19 cellular contexts compared by ENCODE assay signal in the genomic region with DNA sequence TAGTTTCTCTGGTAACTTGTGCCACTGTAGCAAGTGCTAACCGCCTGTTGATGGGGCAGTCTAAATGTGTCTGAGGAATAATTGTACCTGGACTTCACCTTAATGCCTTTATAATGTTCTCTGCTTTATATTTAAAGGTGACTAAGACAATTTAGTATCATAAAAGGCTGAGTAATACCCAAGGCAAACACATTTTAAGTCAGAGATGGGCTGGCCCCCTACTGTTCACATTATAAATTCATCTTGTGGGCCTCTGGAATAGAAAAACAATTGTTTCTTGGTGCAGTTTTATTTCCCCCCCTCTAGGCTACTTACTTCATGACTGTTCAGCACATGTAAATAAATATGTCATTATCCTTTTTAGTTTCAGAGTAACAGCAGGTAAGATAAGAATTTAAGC.
DNase-seq lines count a peak whose midpoint lies in the region; ATAC-seq and TF ChIP-seq lines count a peak whose summit lies in the region.
"Had no signal": no experiment of that assay in that cellular context is flagged by ENCODE, and none has a peak within 500 bp of the region (broad histone marks: within the 10 kb centered on the region; RNA-seq: fewer than 3 reads in every experiment).

No MANE protein-coding gene starts in this region.

- no peak overlapping the region for H3K27ac ChIP-seq in AG04450 (ENCODE audit: low read depth, low read length)
- no peak overlapping the region for H3K27ac ChIP-seq in prostate gland
- H3K27ac ChIP-seq: gastroesophageal sphincter, pancreas, suprapubic skin had no signal

- no peak for DNase-seq in AG04450 (ENCODE audit: low read depth, low spot score)
- peak; percentile 57 for DNase-seq in HT1080 (ENCODE audit: low read depth)
- peak; percentile 33 for DNase-seq in RKO (ENCODE audit: low spot score)
- DNase-seq in foreskin fibroblast, result peak in 1 of 2 donors; percentile 3
- DNase-seq in activated CD4-positive, alpha-beta T cell treated with anti-CD3 and anti-CD28 coated beads for 1 hour, result no peak
- no peak for DNase-seq in prostate gland (ENCODE audit: low spot score)
- DNase-seq in cortex of kidney (lab: John Stamatoyannopoulos, UW), result no peak
- DNase-seq: activated CD4-positive, CD25-positive, alpha-beta regulatory T cell; activated naive CD4-positive, alpha-beta T cell; AML-193; DMS79 treated with DMSO at 0.1 percent for 48 hours; immature natural killer cell; NCI-H446; pancreas; stimulated activated CD4-positive, alpha-beta T cell treated with anti-CD3 and anti-CD28 coated beads, Interleukin-15, amount 100 ng/mL, for 24 hours; T-cell had no signal

- TF ChIP-seq POLR2A in prostate gland (IDR thresholded peaks at IDR 0.05), result no peak

- no peaks in the 10 kb centered on the region for H3K27me3 ChIP-seq in AG04450 (ENCODE audit: control insufficient read depth, insufficient read depth, low read length)
- no peaks in the 10 kb centered on the region for H3K27me3 ChIP-seq in prostate gland (replicated peaks; ENCODE audit: insufficient read depth)
- H3K27me3 ChIP-seq: pancreas, suprapubic skin had no signal

- intact Hi-C loops in prostate gland (cut with DNase I), result no loop called here

- POLR2A ChIA-PET in AG04450 (lab: Yijun Ruan, JAX), result no interaction called here

- H3K4me3 ChIP-seq in AG04450 (ENCODE audit: low read depth, low read length) (no peak overlapping the region), foreskin fibroblast (ENCODE audit: low read depth in 1 of 2, low read length in 2 of 2) (no peak overlapping the region), prostate gland (no peak overlapping the region)
- H3K4me3 ChIP-seq: gastroesophageal sphincter, pancreas, suprapubic skin had no signal

- H3K36me3 ChIP-seq in prostate gland, result no peaks in the 10 kb centered on the region
- H3K36me3 ChIP-seq: gastroesophageal sphincter, pancreas, suprapubic skin had no signal

- H3K9me3 ChIP-seq in AG04450 (ENCODE audit: control insufficient read depth, insufficient read depth, low read length) (no peaks in the 10 kb centered on the region), prostate gland (no peaks in the 10 kb centered on the region)
- H3K9me3 ChIP-seq: gastroesophageal sphincter, pancreas, suprapubic skin had no signal

- CTCF ChIA-PET in AG04450 (lab: Charles Lee), result no interaction called here

- peak; percentile 37 for TF ChIP-seq CTCF in AG04450 (IDR thresholded peaks at IDR 0.05; ENCODE audit: low read depth, low read length)
- TF ChIP-seq CTCF in foreskin fibroblast (IDR thresholded peaks at IDR 0.05; ENCODE audit: low read depth, low read length), result peak; percentile 3
- TF ChIP-seq CTCF in prostate gland (IDR thresholded peaks at IDR 0.05), result peak in 1 of 4 experiments; percentile 11

- no peak for ATAC-seq in GM19035 (IDR thresholded peaks at IDR 0.05; ENCODE audit: unreplicated experiment)
- ATAC-seq: gastroesophageal sphincter, T-cell had no signal

- WGBS in prostate gland, result 94% methylated on average over 1 of the region's 1 CpG

- peaks cover under 1% of the 10 kb centered on the region for H3K4me1 ChIP-seq in prostate gland (replicated peaks)
- H3K4me1 ChIP-seq: gastroesophageal sphincter, pancreas had no signal

Comparison
In these comparisons a context has a peak if more than half of its experiments do, and no peak if none do; other contexts are left out.
1. DNase-seq: peak in HT1080 (single experiment) and RKO (single experiment); none in AG04450 (single experiment), activated CD4-positive, alpha-beta T cell treated with anti-CD3 and anti-CD28 coated beads for 1 hour (single experiment), prostate gland (single experiment) and cortex of kidney (single experiment).